Comparison of ENCODE assay signal across 17 cellular contexts in genomic region chr11:134537296-134537695, GRCh38.
DNase-seq lines count a peak whose midpoint lies in the region; ATAC-seq and TF ChIP-seq lines count a peak whose summit lies in the region.
"Had no signal": no experiment of that assay in that cellular context is flagged by ENCODE, and none has a peak within 500 bp of the region (broad histone marks: within the 10 kb centered on the region; RNA-seq: fewer than 3 reads in every experiment).

No MANE protein-coding gene starts in this region.

- H3K27me3 ChIP-seq in osteoblast (ENCODE audit: insufficient read depth, low read length) (no peaks in the 10 kb centered on the region), gastrocnemius medialis (peaks cover 0 to 9% (median 7%) of the 10 kb centered on the region in 3 donors)

- no peak for ATAC-seq in activated naive CD8-positive, alpha-beta T cell treated with anti-CD3 and anti-CD28 coated beads, Interleukin-2, amount 10 ng/mL, durations not matched to agents 7 days and 5 days (ENCODE audit: low read depth)
- no peak for ATAC-seq in activated naive CD8-positive, alpha-beta T cell treated with anti-CD3 and anti-CD28 coated beads, Interleukin-2, amount 50 U/mL, for 24 hours
- no peak for ATAC-seq in gastrocnemius medialis
- ATAC-seq: PC-3 had no signal

- H3K27ac ChIP-seq in coronary artery: no peak overlapping the region
- no peak overlapping the region for H3K27ac ChIP-seq in osteoblast (ENCODE audit: low read depth, low read length)
- H3K27ac ChIP-seq in gastrocnemius medialis: no peak overlapping the region
- H3K27ac ChIP-seq: HL-60 had no signal

- H3K79me2 ChIP-seq in osteoblast (ENCODE audit: insufficient read depth, low read length): no peaks in the 10 kb centered on the region

- TF ChIP-seq CTCF in coronary artery (IDR thresholded peaks at IDR 0.05): no peak
- no peak for TF ChIP-seq CTCF in osteoblast (IDR thresholded peaks at IDR 0.05; ENCODE audit: extremely low read depth, low read depth, low read length)
- TF ChIP-seq CTCF in gastrocnemius medialis (IDR thresholded peaks at IDR 0.05 in 4 of 5, conservative IDR thresholded peaks at IDR 0.05 in 1 of 5): no peak

- H3K4me1 Mint-ChIP-seq in activated naive CD8-positive, alpha-beta T cell treated with anti-CD3 and anti-CD28 coated beads, Interleukin-2, amount 10 ng/mL, durations not matched to agents 7 days and 5 days: peaks cover 6% of the 10 kb centered on the region
- H3K4me1 Mint-ChIP-seq in activated naive CD8-positive, alpha-beta T cell treated with anti-CD3 and anti-CD28 coated beads, Interleukin-2, amount 50 U/mL, for 24 hours: no peaks in the 10 kb centered on the region

- TF ChIP-seq POLR2A in gastrocnemius medialis (IDR thresholded peaks at IDR 0.05): no peak

- H3K36me3 ChIP-seq in osteoblast (ENCODE audit: insufficient read depth, low read length): no peaks in the 10 kb centered on the region
- no peaks in the 10 kb centered on the region for H3K36me3 ChIP-seq in gastrocnemius medialis

- DNase-seq in activated naive CD8-positive, alpha-beta T cell treated with anti-CD3 and anti-CD28 coated beads, Interleukin-2, amount 10 ng/mL, durations not matched to agents 7 days and 5 days: peak; percentile 7
- DNase-seq in activated naive CD8-positive, alpha-beta T cell treated with anti-CD3 and anti-CD28 coated beads, Interleukin-2, amount 50 U/mL, for 24 hours: no peak
- peak; percentile 45 for DNase-seq in coronary artery (ENCODE audit: low spot score)
- DNase-seq in osteoblast (ENCODE audit: insufficient read length, low spot score, missing footprints): peak; percentile 27
- peak; percentile 38 for DNase-seq in ureter (ENCODE audit: low spot score)
- DNase-seq in COLO668 (lab: John Stamatoyannopoulos, UW; ENCODE audit: unreplicated experiment): no peak
- no peak for DNase-seq in gastrocnemius medialis
- no peak for DNase-seq in DMS53 (lab: John Stamatoyannopoulos, UW)
- DNase-seq: AML-193, DND-41, GDM1, NCI-H1048, NCI-H345, NCI-H526 treated with DMSO at 0.1 percent for 48 hours, PC-3 had no signal

- intact Hi-C loops in gastrocnemius medialis (cut with DNase I; ENCODE audit: low total_unique reads): no loop called here

- peaks cover 23% of the 10 kb centered on the region for H3K27me3 Mint-ChIP-seq in activated naive CD8-positive, alpha-beta T cell treated with anti-CD3 and anti-CD28 coated beads, Interleukin-2, amount 10 ng/mL, durations not matched to agents 7 days and 5 days
- H3K27me3 Mint-ChIP-seq in activated naive CD8-positive, alpha-beta T cell treated with anti-CD3 and anti-CD28 coated beads, Interleukin-2, amount 50 U/mL, for 24 hours: peaks cover 22% of the 10 kb centered on the region

- no peaks in the 10 kb centered on the region for H4K20me1 ChIP-seq in osteoblast (ENCODE audit: insufficient read depth, low read length)

- no peaks in the 10 kb centered on the region for H3K36me3 Mint-ChIP-seq in activated naive CD8-positive, alpha-beta T cell treated with anti-CD3 and anti-CD28 coated beads, Interleukin-2, amount 10 ng/mL, durations not matched to agents 7 days and 5 days
- H3K36me3 Mint-ChIP-seq in activated naive CD8-positive, alpha-beta T cell treated with anti-CD3 and anti-CD28 coated beads, Interleukin-2, amount 50 U/mL, for 24 hours (ENCODE audit: low read depth): no peaks in the 10 kb centered on the region

- H3K9me3 Mint-ChIP-seq in activated naive CD8-positive, alpha-beta T cell treated with anti-CD3 and anti-CD28 coated beads, Interleukin-2, amount 10 ng/mL, durations not matched to agents 7 days and 5 days: no peaks in the 10 kb centered on the region
- no peaks in the 10 kb centered on the region for H3K9me3 Mint-ChIP-seq in activated naive CD8-positive, alpha-beta T cell treated with anti-CD3 and anti-CD28 coated beads, Interleukin-2, amount 50 U/mL, for 24 hours
- H3K9me3 Mint-ChIP-seq: CD4-positive, alpha-beta T cell had no signal

- H3K4me2 ChIP-seq in osteoblast (ENCODE audit: insufficient read depth, low read length): no peak overlapping the region

- POLR2A ChIA-PET in activated naive CD8-positive, alpha-beta T cell treated with anti-CD3 and anti-CD28 coated beads, Interleukin-2, amount 10 ng/mL, durations not matched to agents 7 days and 5 days (lab: Charles Lee): no interaction called here

- no peak overlapping the region for H2AFZ ChIP-seq in osteoblast (ENCODE audit: low read length)

- H3K9me3 ChIP-seq in osteoblast (ENCODE audit: low read depth, low read length): peaks cover 2% of the 10 kb centered on the region
- H3K9me3 ChIP-seq in gastrocnemius medialis: no peaks in the 10 kb centered on the region

- H3K4me1 ChIP-seq in osteoblast (ENCODE audit: insufficient read depth, low read length) (no peaks in the 10 kb centered on the region), gastrocnemius medialis (no peaks in the 10 kb centered on the region)

- H3K4me3 ChIP-seq in coronary artery (no peak overlapping the region), osteoblast (ENCODE audit: insufficient read depth, low read length) (no peak overlapping the region), gastrocnemius medialis (no peak overlapping the region)

- in situ Hi-C loops in gastrocnemius medialis (cut with MboI; ENCODE audit: low sequenced_read_pairs in 4 of 4): no loop called here

- H3K27ac Mint-ChIP-seq in activated naive CD8-positive, alpha-beta T cell treated with anti-CD3 and anti-CD28 coated beads, Interleukin-2, amount 10 ng/mL, durations not matched to agents 7 days and 5 days: no peak overlapping the region
- H3K27ac Mint-ChIP-seq in activated naive CD8-positive, alpha-beta T cell treated with anti-CD3 and anti-CD28 coated beads, Interleukin-2, amount 50 U/mL, for 24 hours: no peak overlapping the region
- H3K27ac Mint-ChIP-seq: CD4-positive, alpha-beta T cell had no signal

- H3K4me3 Mint-ChIP-seq in activated naive CD8-positive, alpha-beta T cell treated with anti-CD3 and anti-CD28 coated beads, Interleukin-2, amount 10 ng/mL, durations not matched to agents 7 days and 5 days: no peak overlapping the region
- H3K4me3 Mint-ChIP-seq in activated naive CD8-positive, alpha-beta T cell treated with anti-CD3 and anti-CD28 coated beads, Interleukin-2, amount 50 U/mL, for 24 hours: no peak overlapping the region
- H3K4me3 Mint-ChIP-seq: CD4-positive, alpha-beta T cell had no signal

Comparison
In these comparisons a context has a peak if more than half of its experiments do, and no peak if none do; other contexts are left out.
1. DNase-seq: peak in activated naive CD8-positive, alpha-beta T cell treated with anti-CD3 and anti-CD28 coated beads, Interleukin-2, amount 10 ng/mL, durations not matched to agents 7 days and 5 days (single experiment), coronary artery (single experiment), osteoblast (single experiment) and ureter (single experiment); none in activated naive CD8-positive, alpha-beta T cell treated with anti-CD3 and anti-CD28 coated beads, Interleukin-2, amount 50 U/mL, for 24 hours (single experiment), COLO668 (single experiment), gastrocnemius medialis (0 of 2) and DMS53 (single experiment).